ENCODE assay signal across 10 cellular contexts in the genomic region with DNA sequence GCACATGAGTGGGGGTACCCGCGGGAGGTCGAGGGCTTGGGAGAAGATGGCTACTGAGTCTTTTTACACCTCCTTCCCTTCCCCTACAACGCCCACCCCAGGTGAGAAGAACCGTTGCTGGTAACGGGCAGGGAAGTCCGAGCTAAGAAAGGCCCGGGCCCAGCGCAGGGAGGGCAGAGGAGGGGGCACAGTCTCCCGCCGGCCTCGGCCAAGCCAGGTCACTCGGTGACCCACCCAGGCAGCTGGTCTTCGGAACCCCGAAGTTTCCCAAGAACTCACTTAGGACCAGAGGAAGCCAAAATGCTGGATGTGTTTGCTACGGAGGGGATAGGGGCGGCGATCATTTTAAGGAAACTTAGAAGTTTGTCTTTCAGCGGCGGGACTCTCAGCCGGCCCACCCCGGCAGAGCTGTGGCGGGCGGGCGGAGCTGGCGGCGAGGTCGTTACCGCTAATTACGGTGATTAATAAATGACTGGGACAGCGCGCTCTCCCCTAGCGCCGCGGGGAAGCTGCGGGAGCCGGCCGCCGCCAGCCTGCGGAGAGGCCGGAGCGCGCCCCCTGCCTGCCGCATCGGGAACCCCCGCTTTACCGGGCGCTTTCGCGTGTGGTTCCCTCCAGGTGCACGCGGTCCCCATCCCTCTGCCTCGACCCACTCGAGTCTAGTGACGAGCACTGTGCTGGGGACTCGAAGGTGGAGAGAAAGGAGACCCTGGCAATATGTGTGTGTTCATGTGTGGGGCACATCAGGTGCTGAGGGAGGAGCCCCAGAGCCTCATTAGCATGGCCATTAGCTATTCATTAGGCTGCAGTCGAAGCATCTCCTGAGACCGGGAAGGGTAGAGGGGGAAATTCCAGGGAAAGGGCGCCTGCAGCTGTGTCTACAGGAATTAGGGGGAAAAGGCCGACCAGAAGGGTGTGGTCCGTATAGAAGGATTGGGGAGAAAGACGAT. TPM values are rescaled to one million over a fixed set of nuclear protein-coding genes. Genes with fewer than 3 reads are reported as not detected.
DNase-seq lines count a peak whose midpoint lies in the region; ATAC-seq lines count a peak whose summit lies in the region.
"Had no signal": no experiment of that assay in that cellular context is flagged by ENCODE, and none has a peak within 500 bp of the region (broad histone marks: within the 10 kb centered on the region; RNA-seq: fewer than 3 reads in every experiment).

No MANE protein-coding gene starts in this region.

- no peaks in the 10 kb centered on the region for H3K9me3 Mint-ChIP-seq in activated CD4-positive, alpha-beta T cell treated with anti-CD3 and anti-CD28 coated beads, Interleukin-2, amount 10 ng/mL, durations not matched to agents 24 days and 14 days
- H3K9me3 Mint-ChIP-seq in memory B cell: no peaks in the 10 kb centered on the region

- ATAC-seq in HG03521 (IDR thresholded peaks at IDR 0.05; ENCODE audit: unreplicated experiment) (peak; percentile 42), memory B cell (ENCODE audit: low read depth) (peak; percentile 37), HG02938 (IDR thresholded peaks at IDR 0.05; ENCODE audit: unreplicated experiment) (no peak), HG03460 (IDR thresholded peaks at IDR 0.05; ENCODE audit: unreplicated experiment) (no peak)

- H3K27me3 Mint-ChIP-seq in activated CD4-positive, alpha-beta T cell treated with anti-CD3 and anti-CD28 coated beads, Interleukin-2, amount 10 ng/mL, durations not matched to agents 24 days and 14 days: peaks cover 91% of the 10 kb centered on the region
- H3K27me3 Mint-ChIP-seq in memory B cell: peaks cover 60% of the 10 kb centered on the region

- H3K4me1 Mint-ChIP-seq in activated CD4-positive, alpha-beta T cell treated with anti-CD3 and anti-CD28 coated beads, Interleukin-2, amount 10 ng/mL, durations not matched to agents 24 days and 14 days: peaks cover 8% of the 10 kb centered on the region
- peaks cover 10% of the 10 kb centered on the region for H3K4me1 Mint-ChIP-seq in memory B cell

- DNase-seq in ELR (ENCODE audit: low read depth): peak; percentile 49
- peak; percentile 86 for DNase-seq in activated CD4-positive, alpha-beta T cell treated with anti-CD3 and anti-CD28 coated beads, Interleukin-2, amount 10 ng/mL, durations not matched to agents 24 days and 14 days
- peak; percentile 37 to 53 for DNase-seq in memory B cell (ENCODE audit: low spot score in 2 of 2)
- peak; percentile 33 for DNase-seq in stimulated activated naive CD4-positive, alpha-beta T cell treated with Interleukin-2 at 50 U/mL for 16 hours (lab: John Stamatoyannopoulos, UW)

- no peak overlapping the region for H3K9ac ChIP-seq in duodenal mucosa (ENCODE audit: low read depth in 1 of 2, low read length in 2 of 2)

- H3K27me3 ChIP-seq in duodenal mucosa (ENCODE audit: control insufficient read depth in 1 of 2, insufficient read depth in 2 of 2, low read length in 2 of 2): peaks cover 92 to 95% of the 10 kb centered on the region in 2 donors

- H3K9me3 ChIP-seq in duodenal mucosa (ENCODE audit: control insufficient read depth in 1 of 2, low read length in 2 of 2): no peaks in the 10 kb centered on the region

- H3K36me3 ChIP-seq in duodenal mucosa (ENCODE audit: control insufficient read depth in 1 of 2, insufficient read depth in 2 of 2, low read length in 2 of 2): no peaks in the 10 kb centered on the region

- H3K36me3 Mint-ChIP-seq in activated CD4-positive, alpha-beta T cell treated with anti-CD3 and anti-CD28 coated beads, Interleukin-2, amount 10 ng/mL, durations not matched to agents 24 days and 14 days (ENCODE audit: low read depth): no peaks in the 10 kb centered on the region
- no peaks in the 10 kb centered on the region for H3K36me3 Mint-ChIP-seq in memory B cell

- H3K4me1 ChIP-seq in duodenal mucosa (ENCODE audit: control insufficient read depth in 1 of 2, insufficient read depth in 2 of 2, low read length in 2 of 2): peaks cover 15 to 33% of the 10 kb centered on the region in 2 donors

- H3K27ac Mint-ChIP-seq in activated CD4-positive, alpha-beta T cell treated with anti-CD3 and anti-CD28 coated beads, Interleukin-2, amount 10 ng/mL, durations not matched to agents 24 days and 14 days: peak overlapping the region; percentile 23
- H3K27ac Mint-ChIP-seq in memory B cell: no peak overlapping the region

- H3K4me3 Mint-ChIP-seq in activated CD4-positive, alpha-beta T cell treated with anti-CD3 and anti-CD28 coated beads, Interleukin-2, amount 10 ng/mL, durations not matched to agents 24 days and 14 days: peak overlapping the region; percentile 11
- H3K4me3 Mint-ChIP-seq in memory B cell: no peak overlapping the region

- intact Hi-C loops in activated CD4-positive, alpha-beta T cell treated with anti-CD3 and anti-CD28 coated beads, Interleukin-2, amount 10 ng/mL, durations not matched to agents 24 days and 14 days (cut with micrococcal nuclease): loop anchor here (1.0 to 5.0 kb wide), 6 partner anchors 29 to 1884 kb away; a partner anchor contains a TSS

- no peak overlapping the region for H3K27ac ChIP-seq in duodenal mucosa (ENCODE audit: low read depth, low read length)

- peak overlapping the region; percentile 16 for H3K4me3 ChIP-seq in duodenal mucosa (ENCODE audit: low read depth in 1 of 2, low read length in 2 of 2)

RNA-seq across cellular contexts. Expression of a gene that starts 0.9 kb away (rescaled TPM):
- 6.5 and 7.7 TPM in 2 replicates for total RNA-seq in activated CD4-positive, alpha-beta T cell treated with anti-CD3 and anti-CD28 coated beads, Interleukin-2, amount 10 ng/mL, durations not matched to agents 24 days and 14 days

RNA-seq across cellular contexts. Expression of a gene that starts 31.5 kb away (rescaled TPM):
- total RNA-seq in activated CD4-positive, alpha-beta T cell treated with anti-CD3 and anti-CD28 coated beads, Interleukin-2, amount 10 ng/mL, durations not matched to agents 24 days and 14 days: not detected in 2 replicates
- total RNA-seq: T-helper 1 cell treated with Interleukin-12 subunit alpha and Interleukin-12 subunit beta and Interleukin-4 antibody, amounts not matched to agents 30 ng/mL and 1 ng/mL, for 36 hours had no signal

RNA-seq across cellular contexts. Expression of a gene that starts 52.9 kb away (rescaled TPM):
- not detected in 2 replicates for total RNA-seq in activated CD4-positive, alpha-beta T cell treated with anti-CD3 and anti-CD28 coated beads, Interleukin-2, amount 10 ng/mL, durations not matched to agents 24 days and 14 days
- total RNA-seq: T-helper 1 cell treated with Interleukin-12 subunit alpha and Interleukin-12 subunit beta and Interleukin-4 antibody, amounts not matched to agents 30 ng/mL and 1 ng/mL, for 36 hours; temporal lobe had no signal

Comparison
In these comparisons a context has a peak if more than half of its experiments do, and no peak if none do; other contexts are left out.
1. DNase-seq: peak in every context shown above with its lines; median percentile 86 in activated CD4-positive, alpha-beta T cell treated with anti-CD3 and anti-CD28 coated beads, Interleukin-2, amount 10 ng/mL, durations not matched to agents 24 days and 14 days; 49 in ELR; 45 in memory B cell; 33 in stimulated activated naive CD4-positive, alpha-beta T cell treated with Interleukin-2 at 50 U/mL for 16 hours.
2. ATAC-seq: peak in HG03521 (single experiment) and memory B cell (single experiment); none in HG02938 (single experiment) and HG03460 (single experiment).